Comparison of ENCODE assay signal across 1 cellular context in genomic region chrX:20471483-20471882, GRCh38.
TF ChIP-seq lines count a peak whose summit lies in the region.

No MANE protein-coding gene starts in this region.

TF ChIP-seq in SK-N-SH, 30 proteins besides CTCF, POLR2A, EP300 and RAD21 (continued from another document):
- TF ChIP-seq MEF2A (IDR thresholded peaks at IDR 0.05; ENCODE audit: borderline replicate concordance, low read depth) = no peak
- TF ChIP-seq FOXJ3 (CRISPR knock-in tag; IDR thresholded peaks at IDR 0.05) = no peak
- TF ChIP-seq JUND (IDR thresholded peaks at IDR 0.05) = no peak
- TF ChIP-seq NFIC (IDR thresholded peaks at IDR 0.05; ENCODE audit: borderline replicate concordance) = no peak
